25 cellular contexts compared by ENCODE assay signal in genomic region chr14:39035336-39035735, GRCh38.
"Had no signal": no experiment of that assay in that cellular context is flagged by ENCODE, and none has a peak within 500 bp of the region (broad histone marks: within the 10 kb centered on the region; RNA-seq: fewer than 3 reads in every experiment).

No MANE protein-coding gene starts in this region.

- H3K27me3 Mint-ChIP-seq: naive thymus-derived CD8-positive, alpha-beta T cell; progenitor cell of endocrine pancreas; stimulated activated memory B cell treated with anti-CD40 and anti-IgM and Interleukin-4, amounts not matched to agents 10 μg/mL and 1 μg/mL and 100 μg/mL, for 72 hours; stimulated activated naive CD8-positive, alpha-beta T cell treated with anti-CD3 and anti-CD28 coated beads, Interleukin-15, amount 100 ng/mL, for 72 hours; type B pancreatic cell had no signal

- H3K27me3 ChIP-seq: left lung, ovary, right atrium auricular region, right lobe of liver, tibial nerve, uterus had no signal

- ATAC-seq: left lung; lower lobe of right lung; naive thymus-derived CD8-positive, alpha-beta T cell; stimulated activated memory B cell treated with anti-CD40 and anti-IgM and Interleukin-4, amounts not matched to agents 10 μg/mL and 1 μg/mL and 100 μg/mL, for 72 hours; stimulated activated naive CD8-positive, alpha-beta T cell treated with anti-CD3 and anti-CD28 coated beads, Interleukin-15, amount 100 ng/mL, for 72 hours had no signal

- H3K4me2 ChIP-seq: smooth muscle cell had no signal

- H3K27ac ChIP-seq: left lung, lower lobe of right lung, ovary, right atrium auricular region, right lobe of liver, tibial nerve, uterus had no signal

- DNase-seq: immature natural killer cell; kidney; left colon; left lung; lower lobe of right lung; mammary epithelial cell; naive thymus-derived CD8-positive, alpha-beta T cell; occipital lobe; ovary; right lobe of liver; stimulated activated CD4-positive, alpha-beta T cell treated with anti-CD3 and anti-CD28 coated beads, Interleukin-1b, Interleukin-23, amount 100 ng/mL, for 48 hours; stimulated activated CD4-positive, alpha-beta T cell treated with anti-CD3 and anti-CD28 coated beads, Interleukin-2, amount 100 ng/mL, for 48 hours; stimulated activated CD4-positive, alpha-beta T cell treated with anti-CD3 and anti-CD28 coated beads, Interleukin-4, amount 100 ng/mL, for 4 hours; stimulated activated CD8-positive, alpha-beta memory T cell treated with anti-CD3 and anti-CD28 coated beads, Interleukin-4, amount 100 ng/mL, for 48 hours; stimulated activated naive CD4-positive, alpha-beta T cell treated with Interleukin-2 at 50 U/mL for 16 hours; stimulated activated naive CD8-positive, alpha-beta T cell treated with anti-CD3 and anti-CD28 coated beads, Interleukin-15, amount 100 ng/mL, for 72 hours; uterus had no signal

- H3K4me1 Mint-ChIP-seq: nephron; stimulated activated naive CD8-positive, alpha-beta T cell treated with anti-CD3 and anti-CD28 coated beads, Interleukin-15, amount 100 ng/mL, for 72 hours had no signal

- H3K4me3 ChIP-seq: left lung, lower lobe of right lung, ovary, right atrium auricular region, right lobe of liver, smooth muscle cell, tibial nerve, uterus had no signal

- H3K9me3 ChIP-seq: left lung, lower lobe of right lung, ovary, right atrium auricular region, right lobe of liver, tibial nerve, uterus had no signal

- H3K9me3 Mint-ChIP-seq: immature natural killer cell; naive thymus-derived CD8-positive, alpha-beta T cell; nephron; neural crest cell; stimulated activated memory B cell treated with anti-CD40 and anti-IgM and Interleukin-4, amounts not matched to agents 10 μg/mL and 1 μg/mL and 100 μg/mL, for 72 hours; stimulated activated naive CD8-positive, alpha-beta T cell treated with anti-CD3 and anti-CD28 coated beads, Interleukin-15, amount 100 ng/mL, for 72 hours; type B pancreatic cell had no signal

- FAIRE-seq: kidney had no signal

- H3K4me3 Mint-ChIP-seq: immature natural killer cell; naive thymus-derived CD8-positive, alpha-beta T cell; nephron; neural crest cell; stimulated activated memory B cell treated with anti-CD40 and anti-IgM and Interleukin-4, amounts not matched to agents 10 μg/mL and 1 μg/mL and 100 μg/mL, for 72 hours; stimulated activated naive CD8-positive, alpha-beta T cell treated with anti-CD3 and anti-CD28 coated beads, Interleukin-15, amount 100 ng/mL, for 72 hours; type B pancreatic cell had no signal

- H3K36me3 ChIP-seq: ovary had no signal

- H3K4me1 ChIP-seq: left lung, lower lobe of right lung, right atrium auricular region, right lobe of liver, tibial nerve, uterus had no signal

- H3K27ac Mint-ChIP-seq: nephron; progenitor cell of endocrine pancreas; stimulated activated memory B cell treated with anti-CD40 and anti-IgM and Interleukin-4, amounts not matched to agents 10 μg/mL and 1 μg/mL and 100 μg/mL, for 72 hours; stimulated activated naive CD8-positive, alpha-beta T cell treated with anti-CD3 and anti-CD28 coated beads, Interleukin-15, amount 100 ng/mL, for 72 hours; type B pancreatic cell had no signal
